In the genomic region with DNA sequence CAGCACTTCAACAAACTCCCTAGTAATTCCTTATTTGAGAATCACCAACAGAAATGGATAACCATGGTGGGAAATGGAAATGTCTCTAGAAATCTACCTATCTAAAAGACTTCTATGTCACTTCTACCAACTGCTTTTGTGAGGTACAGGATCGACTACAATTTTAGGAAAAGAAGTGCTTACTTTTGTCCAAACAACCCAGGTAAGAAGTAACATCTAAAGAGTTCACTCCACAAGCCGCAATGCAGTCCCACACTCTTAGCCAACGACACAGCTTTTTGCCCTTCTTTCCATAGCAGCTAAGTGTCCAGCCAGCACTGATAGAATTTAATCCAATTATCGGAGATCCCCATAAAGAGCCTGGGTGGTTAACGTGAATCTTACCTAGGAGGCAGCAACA, we compare ENCODE assay signal across 15 cellular contexts. TPM values are rescaled to one million over a fixed set of nuclear protein-coding genes. Genes with fewer than 3 reads are reported as not detected.
DNase-seq lines count a peak whose midpoint lies in the region; TF ChIP-seq lines count a peak whose summit lies in the region.
"Had no signal": no experiment of that assay in that cellular context is flagged by ENCODE, and none has a peak within 500 bp of the region (broad histone marks: within the 10 kb centered on the region; RNA-seq: fewer than 3 reads in every experiment).

No MANE protein-coding gene starts in this region.

- no peak for TF ChIP-seq CTCF in mammary epithelial cell (conservative IDR thresholded peaks at IDR 0.05 in 1 of 2, IDR thresholded peaks at IDR 0.05 in 1 of 2; ENCODE audit: extremely low read depth in 1 of 2, insufficient read depth in 1 of 2, low read depth in 1 of 2, low read length in 2 of 2)
- no peak for TF ChIP-seq CTCF in nephron progenitor cell (IDR thresholded peaks at IDR 0.05)
- TF ChIP-seq CTCF in type B pancreatic cell (conservative IDR thresholded peaks at IDR 0.05): no peak

- H3K9me3 ChIP-seq in mammary epithelial cell (replicated peaks; ENCODE audit: insufficient read depth, low read length): no peaks in the 10 kb centered on the region
- H3K9me3 ChIP-seq: pancreas had no signal

- DNase-seq in activated CD4-positive, alpha-beta memory T cell treated with anti-CD3 and anti-CD28 coated beads, Interleukin-2, amount 10 ng/mL, durations not matched to agents 7 days and 5 days: no peak
- no peak for DNase-seq in activated CD4-positive, alpha-beta memory T cell treated with anti-CD3 and anti-CD28 coated beads for 36 hours
- no peak for DNase-seq in mammary epithelial cell
- DNase-seq in nephron progenitor cell: no peak
- no peak for DNase-seq in type B pancreatic cell (ENCODE audit: extremely low spot score, unreplicated experiment)
- DNase-seq in DMS114 treated with DMSO at 0.1 percent for 48 hours (lab: John Stamatoyannopoulos, UW; ENCODE audit: unreplicated experiment): no peak
- DNase-seq in activated effector memory CD4-positive, alpha-beta T cell treated with anti-CD3 and anti-CD28 coated beads, Interleukin-2, amount 50 U/mL, for 16 hours: no peak
- no peak for DNase-seq in activated naive CD4-positive, alpha-beta T cell treated with anti-CD3 and anti-CD28 coated beads for 36 hours
- DNase-seq: 8988T; activated CD4-positive, alpha-beta T cell treated with anti-CD3 and anti-CD28 coated beads for 36 hours; activated T-cell treated with anti-CD3 and anti-CD28 coated beads, Interleukin-2, amount 50 U/mL, for 48 hours; CD4-positive, alpha-beta memory T cell; KBM-7; pancreas had no signal

- 84% methylated on average over 5 of the region's 5 CpGs for WGBS in mammary epithelial cell (ENCODE audit: low coverage, missing lambda C conversion rate)

- H3K27me3 Mint-ChIP-seq in activated CD4-positive, alpha-beta memory T cell treated with anti-CD3 and anti-CD28 coated beads, Interleukin-2, amount 10 ng/mL, durations not matched to agents 7 days and 5 days: no peaks in the 10 kb centered on the region
- H3K27me3 Mint-ChIP-seq in activated CD4-positive, alpha-beta memory T cell treated with anti-CD3 and anti-CD28 coated beads for 36 hours: no peaks in the 10 kb centered on the region
- H3K27me3 Mint-ChIP-seq in nephron progenitor cell (ENCODE audit: low read depth, poor library complexity) (no peaks in the 10 kb centered on the region), type B pancreatic cell (no peaks in the 10 kb centered on the region)
- no peaks in the 10 kb centered on the region for H3K27me3 Mint-ChIP-seq in activated naive CD4-positive, alpha-beta T cell treated with anti-CD3 and anti-CD28 coated beads for 36 hours (ENCODE audit: low read depth)
- H3K27me3 Mint-ChIP-seq: activated CD4-positive, alpha-beta T cell treated with anti-CD3 and anti-CD28 coated beads for 36 hours; CD4-positive, alpha-beta memory T cell; dendritic cell treated with granulocyte-macrophage colony-stimulating factor and Interleukin-4, amounts not matched to agents 40 ng/mL and 50 ng/mL, for 4 days had no signal

- CTCF ChIA-PET in activated CD4-positive, alpha-beta memory T cell treated with anti-CD3 and anti-CD28 coated beads, Interleukin-2, amount 10 ng/mL, durations not matched to agents 7 days and 5 days (lab: Charles Lee): interaction anchor here (1.6 kb wide), 1 partner anchor 10 kb away, joined by 4 read pairs; no protein-coding TSS in a partner anchor
- CTCF ChIA-PET in activated CD4-positive, alpha-beta memory T cell treated with anti-CD3 and anti-CD28 coated beads for 36 hours (lab: Charles Lee): interaction anchor here (2.6 kb wide), 1 partner anchor 10 kb away, joined by 12 read pairs; no protein-coding TSS in a partner anchor
- CTCF ChIA-PET in mammary epithelial cell (lab: Charles Lee; ENCODE audit: low non-redundant PET): no interaction called here
- CTCF ChIA-PET in activated naive CD4-positive, alpha-beta T cell treated with anti-CD3 and anti-CD28 coated beads for 36 hours (lab: Charles Lee): interaction anchor here (0.7 kb wide), 1 partner anchor 10 kb away, joined by 3 read pairs; no protein-coding TSS in a partner anchor

- no peaks in the 10 kb centered on the region for H3K9me3 Mint-ChIP-seq in activated CD4-positive, alpha-beta memory T cell treated with anti-CD3 and anti-CD28 coated beads, Interleukin-2, amount 10 ng/mL, durations not matched to agents 7 days and 5 days
- H3K9me3 Mint-ChIP-seq in activated CD4-positive, alpha-beta memory T cell treated with anti-CD3 and anti-CD28 coated beads for 36 hours: no peaks in the 10 kb centered on the region
- peaks cover 22% of the 10 kb centered on the region for H3K9me3 Mint-ChIP-seq in nephron progenitor cell
- H3K9me3 Mint-ChIP-seq in type B pancreatic cell: no peaks in the 10 kb centered on the region
- no peaks in the 10 kb centered on the region for H3K9me3 Mint-ChIP-seq in activated naive CD4-positive, alpha-beta T cell treated with anti-CD3 and anti-CD28 coated beads for 36 hours
- H3K9me3 Mint-ChIP-seq: dendritic cell treated with granulocyte-macrophage colony-stimulating factor and Interleukin-4, amounts not matched to agents 40 ng/mL and 50 ng/mL, for 4 days had no signal

- H3K9ac ChIP-seq in mammary epithelial cell (ENCODE audit: insufficient read depth, low read length): no peak overlapping the region

- BruUV-seq in mammary epithelial cell (replicated peaks; lab: Mats Ljungman, UMichigan): no TSS peak

- peaks cover 68% of the 10 kb centered on the region for H3K36me3 Mint-ChIP-seq in activated CD4-positive, alpha-beta memory T cell treated with anti-CD3 and anti-CD28 coated beads, Interleukin-2, amount 10 ng/mL, durations not matched to agents 7 days and 5 days (ENCODE audit: low read depth)
- peaks cover 10% of the 10 kb centered on the region for H3K36me3 Mint-ChIP-seq in activated CD4-positive, alpha-beta memory T cell treated with anti-CD3 and anti-CD28 coated beads for 36 hours
- H3K36me3 Mint-ChIP-seq in nephron progenitor cell (ENCODE audit: low read depth) (peaks cover 38% of the 10 kb centered on the region), type B pancreatic cell (peaks cover 46% of the 10 kb centered on the region)
- H3K36me3 Mint-ChIP-seq in activated naive CD4-positive, alpha-beta T cell treated with anti-CD3 and anti-CD28 coated beads for 36 hours (ENCODE audit: low read depth): no peaks in the 10 kb centered on the region

- H3K4me2 ChIP-seq in mammary epithelial cell (ENCODE audit: insufficient read depth, low read depth, low read length): no peak overlapping the region

- H3K36me3 ChIP-seq in mammary epithelial cell (ENCODE audit: insufficient read depth, low read length): peaks cover 48% of the 10 kb centered on the region
- H3K36me3 ChIP-seq: pancreas had no signal

- peaks cover 47% of the 10 kb centered on the region for H3K4me1 ChIP-seq in mammary epithelial cell (ENCODE audit: insufficient read depth, low read length)

- peak overlapping the region; percentile 18 for H3K27ac Mint-ChIP-seq in activated CD4-positive, alpha-beta memory T cell treated with anti-CD3 and anti-CD28 coated beads, Interleukin-2, amount 10 ng/mL, durations not matched to agents 7 days and 5 days
- no peak overlapping the region for H3K27ac Mint-ChIP-seq in activated CD4-positive, alpha-beta memory T cell treated with anti-CD3 and anti-CD28 coated beads for 36 hours
- H3K27ac Mint-ChIP-seq in nephron progenitor cell (peak overlapping the region; percentile 40), type B pancreatic cell (peak overlapping the region; percentile 70)
- no peak overlapping the region for H3K27ac Mint-ChIP-seq in activated naive CD4-positive, alpha-beta T cell treated with anti-CD3 and anti-CD28 coated beads for 36 hours
- H3K27ac Mint-ChIP-seq: activated CD4-positive, alpha-beta T cell treated with anti-CD3 and anti-CD28 coated beads for 36 hours had no signal

- intact Hi-C loops in activated CD4-positive, alpha-beta memory T cell treated with anti-CD3 and anti-CD28 coated beads for 36 hours (cut with micrococcal nuclease): no loop called here
- intact Hi-C loops in mammary epithelial cell (cut with micrococcal nuclease): loop anchor here (5.0 kb wide), 2 partner anchors 73 to 153 kb away; no protein-coding TSS in a partner anchor
- intact Hi-C loops in activated naive CD4-positive, alpha-beta T cell treated with anti-CD3 and anti-CD28 coated beads for 36 hours (cut with micrococcal nuclease): loop anchor here (10.0 kb wide), 1 partner anchor 685 kb away; no protein-coding TSS in a partner anchor

- POLR2A ChIA-PET in activated CD4-positive, alpha-beta memory T cell treated with anti-CD3 and anti-CD28 coated beads, Interleukin-2, amount 10 ng/mL, durations not matched to agents 7 days and 5 days (lab: Charles Lee): interaction anchor here (1.3 kb wide), 1 partner anchor 37 kb away, joined by 3 read pairs; no protein-coding TSS in a partner anchor
- POLR2A ChIA-PET in activated CD4-positive, alpha-beta memory T cell treated with anti-CD3 and anti-CD28 coated beads for 36 hours (lab: Charles Lee): no interaction called here

- H3K27me3 ChIP-seq in mammary epithelial cell (ENCODE audit: insufficient read depth, low read length): no peaks in the 10 kb centered on the region
- H3K27me3 ChIP-seq: pancreas had no signal

- dilution Hi-C loops in mammary epithelial cell (cut with HindIII; ENCODE audit: low sequenced_read_pairs): no loop called here

- H3K4me1 Mint-ChIP-seq in activated CD4-positive, alpha-beta memory T cell treated with anti-CD3 and anti-CD28 coated beads, Interleukin-2, amount 10 ng/mL, durations not matched to agents 7 days and 5 days: peaks cover 30% of the 10 kb centered on the region
- peaks cover 15% of the 10 kb centered on the region for H3K4me1 Mint-ChIP-seq in activated CD4-positive, alpha-beta memory T cell treated with anti-CD3 and anti-CD28 coated beads for 36 hours (ENCODE audit: low read depth)
- H3K4me1 Mint-ChIP-seq in nephron progenitor cell (peaks cover 41% of the 10 kb centered on the region), type B pancreatic cell (ENCODE audit: unreplicated experiment) (peaks cover 35% of the 10 kb centered on the region)
- H3K4me1 Mint-ChIP-seq in activated naive CD4-positive, alpha-beta T cell treated with anti-CD3 and anti-CD28 coated beads for 36 hours (ENCODE audit: low read depth): no peaks in the 10 kb centered on the region

- no peak overlapping the region for H3K4me3 ChIP-seq in mammary epithelial cell (replicated peaks in 1 of 3; ENCODE audit: insufficient read depth in 1 of 3, low read depth in 2 of 3, low read length in 3 of 3)
- H3K4me3 ChIP-seq: pancreas had no signal

- no peak overlapping the region for H2AFZ ChIP-seq in mammary epithelial cell (ENCODE audit: low read depth, low read length)

- no peak overlapping the region for H3K4me3 Mint-ChIP-seq in activated CD4-positive, alpha-beta memory T cell treated with anti-CD3 and anti-CD28 coated beads, Interleukin-2, amount 10 ng/mL, durations not matched to agents 7 days and 5 days
- H3K4me3 Mint-ChIP-seq in activated CD4-positive, alpha-beta memory T cell treated with anti-CD3 and anti-CD28 coated beads for 36 hours: no peak overlapping the region
- H3K4me3 Mint-ChIP-seq in nephron progenitor cell: no peak overlapping the region
- H3K4me3 Mint-ChIP-seq in type B pancreatic cell: no peak overlapping the region
- no peak overlapping the region for H3K4me3 Mint-ChIP-seq in activated naive CD4-positive, alpha-beta T cell treated with anti-CD3 and anti-CD28 coated beads for 36 hours
- H3K4me3 Mint-ChIP-seq: activated CD4-positive, alpha-beta T cell treated with anti-CD3 and anti-CD28 coated beads for 36 hours; CD4-positive, alpha-beta memory T cell; dendritic cell treated with granulocyte-macrophage colony-stimulating factor and Interleukin-4, amounts not matched to agents 40 ng/mL and 50 ng/mL, for 4 days had no signal

- H4K20me1 ChIP-seq in mammary epithelial cell (ENCODE audit: insufficient read depth, low read length): peaks cover 20% of the 10 kb centered on the region

- H3K79me2 ChIP-seq in mammary epithelial cell (ENCODE audit: insufficient read depth, low read length): peaks cover 65% of the 10 kb centered on the region

- H3K27ac ChIP-seq in mammary epithelial cell (ENCODE audit: insufficient read depth, low read depth, low read length): peak overlapping the region; percentile 96

- in situ Hi-C loops in mammary epithelial cell (cut with MboI; ENCODE audit: low sequenced_read_pairs in 2 of 2): loop anchor here in 1 of 2 donors (25.0 kb wide), 1 partner anchor 93 kb away; no protein-coding TSS in a partner anchor

RNA-seq across cellular contexts. Expression of gene ANXA2, which starts 28.1 kb away (rescaled TPM):
- total RNA-seq in activated CD4-positive, alpha-beta memory T cell treated with anti-CD3 and anti-CD28 coated beads, Interleukin-2, amount 10 ng/mL, durations not matched to agents 7 days and 5 days: 100 to 1,000 TPM; 558 to 566 TPM
- total RNA-seq in activated CD4-positive, alpha-beta memory T cell treated with anti-CD3 and anti-CD28 coated beads for 36 hours: 100 to 1,000 TPM; 131 to 132 TPM
- total RNA-seq in mammary epithelial cell: 1,000 to 10,000 TPM; 5,384 to 5,597 TPM
- polyA plus RNA-seq in mammary epithelial cell: 10,424 TPM
- polyA minus RNA-seq in mammary epithelial cell: 5,891 TPM
- total RNA-seq in type B pancreatic cell (ENCODE audit: low replicate concordance): 493 and 1,531 TPM in 2 replicates
- total RNA-seq in activated naive CD4-positive, alpha-beta T cell treated with anti-CD3 and anti-CD28 coated beads for 36 hours: 10 to 100 TPM; 16.9 to 18.0 TPM

Comparison
In these comparisons a context has a peak if more than half of its experiments do, and no peak if none do; other contexts are left out.
1. H3K27ac Mint-ChIP-seq: peak in activated CD4-positive, alpha-beta memory T cell treated with anti-CD3 and anti-CD28 coated beads, Interleukin-2, amount 10 ng/mL, durations not matched to agents 7 days and 5 days (single experiment), nephron progenitor cell (single experiment) and type B pancreatic cell (single experiment); none in activated CD4-positive, alpha-beta memory T cell treated with anti-CD3 and anti-CD28 coated beads for 36 hours (single experiment) and activated naive CD4-positive, alpha-beta T cell treated with anti-CD3 and anti-CD28 coated beads for 36 hours (single experiment).